ENCODE assay signal across 14 cellular contexts in genomic region chr14:87000071-87000470, GRCh38.
"Had no signal": no experiment of that assay in that cellular context is flagged by ENCODE, and none has a peak within 500 bp of the region (broad histone marks: within the 10 kb centered on the region; RNA-seq: fewer than 3 reads in every experiment).

No MANE protein-coding gene starts in this region.

- ATAC-seq: left lobe of liver; mucosa of descending colon; naive thymus-derived CD4-positive, alpha-beta T cell; stimulated activated effector memory CD8-positive, alpha-beta T cell treated with anti-CD3 and anti-CD28 coated beads, Interleukin-12 subunit alpha, Interleukin-12 subunit beta, amount 100 ng/mL, for 72 hours had no signal

- H3K79me2 ChIP-seq: hepatocyte had no signal

- H3K27ac Mint-ChIP-seq: endodermal cell; naive thymus-derived CD4-positive, alpha-beta T cell; stimulated activated effector memory CD8-positive, alpha-beta T cell treated with anti-CD3 and anti-CD28 coated beads, Interleukin-12 subunit alpha, Interleukin-12 subunit beta, amount 100 ng/mL, for 72 hours had no signal

- H3K27me3 ChIP-seq: hepatocyte, neutrophil had no signal

- H3K36me3 ChIP-seq: neutrophil had no signal

- H2AFZ ChIP-seq: hepatocyte had no signal

- H3K4me3 Mint-ChIP-seq: endodermal cell; naive thymus-derived CD4-positive, alpha-beta T cell; stimulated activated effector memory CD8-positive, alpha-beta T cell treated with anti-CD3 and anti-CD28 coated beads, Interleukin-12 subunit alpha, Interleukin-12 subunit beta, amount 100 ng/mL, for 72 hours had no signal

- H3K4me1 Mint-ChIP-seq: naive thymus-derived CD4-positive, alpha-beta T cell; stimulated activated effector memory CD8-positive, alpha-beta T cell treated with anti-CD3 and anti-CD28 coated beads, Interleukin-12 subunit alpha, Interleukin-12 subunit beta, amount 100 ng/mL, for 72 hours had no signal

- H3K4me2 ChIP-seq: hepatocyte had no signal

- H3K27me3 Mint-ChIP-seq: naive thymus-derived CD4-positive, alpha-beta T cell had no signal

- DNase-seq: activated CD4-positive, alpha-beta T cell treated with anti-CD3 and anti-CD28 coated beads, Interleukin-2, amount 50 U/mL, for 4 hours; activated CD4-positive, CD25-positive, alpha-beta regulatory T cell treated with anti-CD3 and anti-CD28 coated beads, Interleukin-2, amount 50 U/mL, for 72 hours; activated naive CD4-positive, alpha-beta T cell; activated T-cell treated with anti-CD3 and anti-CD28 coated beads for 4 hours; anterior cingulate cortex; endodermal cell; mucosa of descending colon; naive thymus-derived CD4-positive, alpha-beta T cell; posterior cingulate gyrus; T-helper 9 cell had no signal

- H3K9me3 Mint-ChIP-seq: endodermal cell had no signal

- H3K27ac ChIP-seq: hepatocyte, neutrophil had no signal

- H3K9me3 ChIP-seq: neutrophil had no signal

- H3K36me3 Mint-ChIP-seq: naive thymus-derived CD4-positive, alpha-beta T cell; stimulated activated effector memory CD8-positive, alpha-beta T cell treated with anti-CD3 and anti-CD28 coated beads, Interleukin-12 subunit alpha, Interleukin-12 subunit beta, amount 100 ng/mL, for 72 hours had no signal

- H3K4me3 ChIP-seq: hepatocyte, mucosa of descending colon had no signal
